8 cellular contexts compared by ENCODE assay signal in genomic region chr1:15833842-15834405, GRCh38. TPM values are rescaled to one million over a fixed set of nuclear protein-coding genes. Genes with fewer than 3 reads are reported as not detected.
DNase-seq lines count a peak whose midpoint lies in the region; ATAC-seq lines count a peak whose summit lies in the region.

No MANE protein-coding gene starts in this region.

- DNase-seq in activated CD4-positive, alpha-beta T cell treated with anti-CD3 and anti-CD28 coated beads, Interleukin-2, amount 10 ng/mL, durations not matched to agents 7 days and 5 days: no peak
- DNase-seq in activated CD4-positive, alpha-beta T cell treated with anti-CD3 and anti-CD28 coated beads for 1 hour: no peak
- DNase-seq in stromal cell of bone marrow (ENCODE audit: low read depth) (peak; percentile 84), SHP77 (lab: John Stamatoyannopoulos, UW) (no peak), hypothalamus (lab: John Stamatoyannopoulos, UW) (no peak)

- peaks cover 9% of the 10 kb centered on the region for H3K36me3 Mint-ChIP-seq in activated CD4-positive, alpha-beta T cell treated with anti-CD3 and anti-CD28 coated beads, Interleukin-2, amount 10 ng/mL, durations not matched to agents 7 days and 5 days (ENCODE audit: low read depth)
- H3K36me3 Mint-ChIP-seq in activated T-helper 17 cell treated with anti-CD3 and anti-CD28 coated beads, Interleukin-2, amount 50 U/mL, for 72 hours (ENCODE audit: low read depth): peaks cover 18% of the 10 kb centered on the region

- no peak for ATAC-seq in activated T-helper 17 cell treated with anti-CD3 and anti-CD28 coated beads, Interleukin-2, amount 50 U/mL, for 72 hours (replicated peaks)
- ATAC-seq in HG02678 (IDR thresholded peaks at IDR 0.05; ENCODE audit: unreplicated experiment): no peak

- H3K4me1 ChIP-seq in iPS-20b (ENCODE audit: insufficient read depth, low read length): peaks cover 17% of the 10 kb centered on the region; the same call in 1 of the 2 replicates

- no peaks in the 10 kb centered on the region; the same call in 1 of the 2 replicates for H3K27me3 ChIP-seq in iPS-20b (ENCODE audit: insufficient read depth, low read length)

- peak overlapping the region; percentile 91 for H3K4me3 ChIP-seq in iPS-20b (ENCODE audit: low read length)

- no peaks in the 10 kb centered on the region for H3K9me3 Mint-ChIP-seq in activated CD4-positive, alpha-beta T cell treated with anti-CD3 and anti-CD28 coated beads, Interleukin-2, amount 10 ng/mL, durations not matched to agents 7 days and 5 days
- H3K9me3 Mint-ChIP-seq in activated T-helper 17 cell treated with anti-CD3 and anti-CD28 coated beads, Interleukin-2, amount 50 U/mL, for 72 hours: no peaks in the 10 kb centered on the region

- peak overlapping the region; percentile 99; the same call in 1 of the 2 replicates for H3K9ac ChIP-seq in iPS-20b (ENCODE audit: low read depth, low read length)

- peak overlapping the region; percentile 90 for H3K4me3 Mint-ChIP-seq in activated CD4-positive, alpha-beta T cell treated with anti-CD3 and anti-CD28 coated beads, Interleukin-2, amount 10 ng/mL, durations not matched to agents 7 days and 5 days
- H3K4me3 Mint-ChIP-seq in activated T-helper 17 cell treated with anti-CD3 and anti-CD28 coated beads, Interleukin-2, amount 50 U/mL, for 72 hours: peak overlapping the region; percentile 96

- POLR2A ChIA-PET in activated CD4-positive, alpha-beta T cell treated with anti-CD3 and anti-CD28 coated beads, Interleukin-2, amount 10 ng/mL, durations not matched to agents 7 days and 5 days (lab: Charles Lee): interaction anchor here (0.6 to 1.0 kb wide), 3 partner anchors 13 to 16 kb away, joined by 3 read pairs; partner anchors contain the start of gene SPEN

- peak overlapping the region; percentile 98 for H3K27ac Mint-ChIP-seq in activated CD4-positive, alpha-beta T cell treated with anti-CD3 and anti-CD28 coated beads, Interleukin-2, amount 10 ng/mL, durations not matched to agents 7 days and 5 days
- peak overlapping the region; percentile 97 for H3K27ac Mint-ChIP-seq in activated T-helper 17 cell treated with anti-CD3 and anti-CD28 coated beads, Interleukin-2, amount 50 U/mL, for 72 hours

- 0 out of 2 replicates have a peak, but pooled peaks cover 5% of the 10 kb centered on the region for H3K36me3 ChIP-seq in iPS-20b (ENCODE audit: insufficient read depth, low read depth, low read length)

- no peaks in the 10 kb centered on the region for H3K27me3 Mint-ChIP-seq in activated CD4-positive, alpha-beta T cell treated with anti-CD3 and anti-CD28 coated beads, Interleukin-2, amount 10 ng/mL, durations not matched to agents 7 days and 5 days
- H3K27me3 Mint-ChIP-seq in activated T-helper 17 cell treated with anti-CD3 and anti-CD28 coated beads, Interleukin-2, amount 50 U/mL, for 72 hours: no peaks in the 10 kb centered on the region

- CTCF ChIA-PET in activated CD4-positive, alpha-beta T cell treated with anti-CD3 and anti-CD28 coated beads, Interleukin-2, amount 10 ng/mL, durations not matched to agents 7 days and 5 days (lab: Charles Lee): interaction anchor here (0.6 to 2.4 kb wide), 9 partner anchors 11 to 374 kb away, joined by 3 to 10 read pairs (median 4); partner anchors contain the start of gene ZBTB17

- H3K4me1 Mint-ChIP-seq in activated CD4-positive, alpha-beta T cell treated with anti-CD3 and anti-CD28 coated beads, Interleukin-2, amount 10 ng/mL, durations not matched to agents 7 days and 5 days: peaks cover 45% of the 10 kb centered on the region
- peaks cover 6% of the 10 kb centered on the region for H3K4me1 Mint-ChIP-seq in activated T-helper 17 cell treated with anti-CD3 and anti-CD28 coated beads, Interleukin-2, amount 50 U/mL, for 72 hours

- peak overlapping the region; percentile 94 for H3K27ac ChIP-seq in iPS-20b (ENCODE audit: low read length)

- H3K9me3 ChIP-seq in iPS-20b (ENCODE audit: insufficient read depth, low read depth, low read length): no peaks in the 10 kb centered on the region

RNA-seq across cellular contexts. Expression of gene SPEN, which starts 13.6 kb away (rescaled TPM):
- 10 to 100 TPM; 65.1 to 65.2 TPM for total RNA-seq in activated CD4-positive, alpha-beta T cell treated with anti-CD3 and anti-CD28 coated beads, Interleukin-2, amount 10 ng/mL, durations not matched to agents 7 days and 5 days
- total RNA-seq in activated T-helper 17 cell treated with anti-CD3 and anti-CD28 coated beads, Interleukin-2, amount 50 U/mL, for 72 hours: 10 to 100 TPM; 48.9 to 66.7 TPM

RNA-seq across cellular contexts. Expression of gene UQCRHL, which starts 26.5 kb away (rescaled TPM):
- total RNA-seq in activated CD4-positive, alpha-beta T cell treated with anti-CD3 and anti-CD28 coated beads, Interleukin-2, amount 10 ng/mL, durations not matched to agents 7 days and 5 days: 1 to 10 TPM; 1.1 to 1.8 TPM
- total RNA-seq in activated T-helper 17 cell treated with anti-CD3 and anti-CD28 coated beads, Interleukin-2, amount 50 U/mL, for 72 hours: 1 to 10 TPM; 1.8 to 2.2 TPM
